In genomic region chr3:149004622-149005021, GRCh38 we compare ENCODE assay signal across 1 cellular context.
TF ChIP-seq lines count a peak whose summit lies in the region.

No MANE protein-coding gene starts in this region.

TF ChIP-seq in HepG2, 621 proteins besides CTCF, POLR2A, EP300 and RAD21 (continued from another document):
- TF ChIP-seq, protein P1, sequence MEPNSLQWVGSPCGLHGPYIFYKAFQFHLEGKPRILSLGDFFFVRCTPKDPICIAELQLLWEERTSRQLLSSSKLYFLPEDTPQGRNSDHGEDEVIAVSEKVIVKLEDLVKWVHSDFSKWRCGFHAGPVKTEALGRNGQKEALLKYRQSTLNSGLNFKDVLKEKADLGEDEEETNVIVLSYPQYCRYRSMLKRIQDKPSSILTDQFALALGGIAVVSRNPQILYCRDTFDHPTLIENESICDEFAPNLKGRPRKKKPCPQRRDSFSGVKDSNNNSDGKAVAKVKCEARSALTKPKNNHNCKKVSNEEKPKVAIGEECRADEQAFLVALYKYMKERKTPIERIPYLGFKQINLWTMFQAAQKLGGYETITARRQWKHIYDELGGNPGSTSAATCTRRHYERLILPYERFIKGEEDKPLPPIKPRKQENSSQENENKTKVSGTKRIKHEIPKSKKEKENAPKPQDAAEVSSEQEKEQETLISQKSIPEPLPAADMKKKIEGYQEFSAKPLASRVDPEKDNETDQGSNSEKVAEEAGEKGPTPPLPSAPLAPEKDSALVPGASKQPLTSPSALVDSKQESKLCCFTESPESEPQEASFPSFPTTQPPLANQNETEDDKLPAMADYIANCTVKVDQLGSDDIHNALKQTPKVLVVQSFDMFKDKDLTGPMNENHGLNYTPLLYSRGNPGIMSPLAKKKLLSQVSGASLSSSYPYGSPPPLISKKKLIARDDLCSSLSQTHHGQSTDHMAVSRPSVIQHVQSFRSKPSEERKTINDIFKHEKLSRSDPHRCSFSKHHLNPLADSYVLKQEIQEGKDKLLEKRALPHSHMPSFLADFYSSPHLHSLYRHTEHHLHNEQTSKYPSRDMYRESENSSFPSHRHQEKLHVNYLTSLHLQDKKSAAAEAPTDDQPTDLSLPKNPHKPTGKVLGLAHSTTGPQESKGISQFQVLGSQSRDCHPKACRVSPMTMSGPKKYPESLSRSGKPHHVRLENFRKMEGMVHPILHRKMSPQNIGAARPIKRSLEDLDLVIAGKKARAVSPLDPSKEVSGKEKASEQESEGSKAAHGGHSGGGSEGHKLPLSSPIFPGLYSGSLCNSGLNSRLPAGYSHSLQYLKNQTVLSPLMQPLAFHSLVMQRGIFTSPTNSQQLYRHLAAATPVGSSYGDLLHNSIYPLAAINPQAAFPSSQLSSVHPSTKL (CRISPR knock-in tag; IDR thresholded peaks at IDR 0.05), result no peak
